10 cellular contexts compared by ENCODE assay signal in genomic region chr7:47580175-47580701, GRCh38. TPM values are rescaled to one million over a fixed set of nuclear protein-coding genes. Genes with fewer than 3 reads are reported as not detected.
DNase-seq lines count a peak whose midpoint lies in the region; ATAC-seq and TF ChIP-seq lines count a peak whose summit lies in the region.
"Had no signal": no experiment of that assay in that cellular context is flagged by ENCODE, and none has a peak within 500 bp of the region (broad histone marks: within the 10 kb centered on the region; RNA-seq: fewer than 3 reads in every experiment).

No MANE protein-coding gene starts in this region.

- no peak for ATAC-seq in GM18511 (IDR thresholded peaks at IDR 0.05; ENCODE audit: unreplicated experiment)
- ATAC-seq: naive thymus-derived CD8-positive, alpha-beta T cell had no signal

- WGBS in esophagus muscularis mucosa: 51% methylated on average over 7 of the region's 7 CpGs

- peaks cover 20% of the 10 kb centered on the region; the same call in 1 of the 2 replicates for H3K79me2 ChIP-seq in OCI-LY7 (ENCODE audit: insufficient read depth, low read depth, low read length)

- peak overlapping the region; percentile 87 for H3K4me3 ChIP-seq in OCI-LY7 (ENCODE audit: low read depth, low read length, poor library complexity, severe bottlenecking)
- peak overlapping the region; percentile 73 to 93 (median 85) for H3K4me3 ChIP-seq in esophagus muscularis mucosa

- POLR2A ChIA-PET in OCI-LY7 (lab: Charles Lee): interaction anchor here (0.7 to 0.9 kb wide), 4 partner anchors 9 to 157 kb away, joined by 3 to 4 read pairs (median 3); no protein-coding TSS in a partner anchor

- TF ChIP-seq CTCF in OCI-LY7 (conservative IDR thresholded peaks at IDR 0.05; ENCODE audit: low read length) (no peak), esophagus muscularis mucosa (IDR thresholded peaks at IDR 0.05) (no peak), osteocyte (IDR thresholded peaks at IDR 0.05) (no peak)

- H3K36me3 Mint-ChIP-seq in osteocyte (ENCODE audit: unreplicated experiment): peaks cover 2% of the 10 kb centered on the region
- H3K36me3 Mint-ChIP-seq: naive thymus-derived CD8-positive, alpha-beta T cell had no signal

- H3K4me3 Mint-ChIP-seq in osteocyte (ENCODE audit: unreplicated experiment): peak overlapping the region; percentile 95

- intact Hi-C loops in OCI-LY7 (cut with micrococcal nuclease; ENCODE audit: unreplicated experiment): loop anchor here (2.0 to 5.0 kb wide), 7 partner anchors 91 to 428 kb away; no protein-coding TSS in a partner anchor
- intact Hi-C loops in esophagus muscularis mucosa (cut with DNase I): no loop called here

- H3K27me3 ChIP-seq in esophagus muscularis mucosa: no peaks in the 10 kb centered on the region

- TF ChIP-seq EP300 in esophagus muscularis mucosa (IDR thresholded peaks at IDR 0.05): no peak

- H3K27ac Mint-ChIP-seq in osteocyte (ENCODE audit: unreplicated experiment): peak overlapping the region; percentile 86

- H3K27ac ChIP-seq in OCI-LY7 (ENCODE audit: low read depth, low read length, poor library complexity, severe bottlenecking) (no peak overlapping the region), esophagus muscularis mucosa (replicated peaks in 1 of 4) (peak overlapping the region in 1 of 4 donors; percentile 84)

- H3K36me3 ChIP-seq in OCI-LY7 (ENCODE audit: insufficient read depth, low read length) (peaks cover 6% of the 10 kb centered on the region; the same call in 1 of the 2 replicates), esophagus muscularis mucosa (no peaks in the 10 kb centered on the region)

- no peaks in the 10 kb centered on the region for H3K9me3 Mint-ChIP-seq in osteocyte (ENCODE audit: unreplicated experiment)

- H2AFZ ChIP-seq in OCI-LY7 (ENCODE audit: low read length): no peak overlapping the region; the same call in 1 of the 2 replicates

- no peaks in the 10 kb centered on the region for H3K27me3 Mint-ChIP-seq in osteocyte (ENCODE audit: unreplicated experiment)

- H3K4me1 ChIP-seq in OCI-LY7 (ENCODE audit: insufficient read depth, low read length, poor library complexity, severe bottlenecking) (peaks cover 71% of the 10 kb centered on the region), esophagus muscularis mucosa (peaks cover 56 to 89% (median 80%) of the 10 kb centered on the region in 4 donors)

- peaks cover 89% of the 10 kb centered on the region for H3K4me1 Mint-ChIP-seq in osteocyte (ENCODE audit: unreplicated experiment)

- CTCF ChIA-PET in OCI-LY7 (lab: Charles Lee; ENCODE audit: unreplicated experiment): interaction anchor here (1.4 kb wide), 1 partner anchor 22 kb away, joined by 3 read pairs; no protein-coding TSS in a partner anchor

- no TSS peak for BruUV-seq in OCI-LY7 (replicated peaks; lab: Mats Ljungman, UMichigan)

- H3K9me3 ChIP-seq in OCI-LY7 (ENCODE audit: low read length): no peaks in the 10 kb centered on the region; the same call in 1 of the 2 replicates
- H3K9me3 ChIP-seq in esophagus muscularis mucosa: no peaks in the 10 kb centered on the region

- no peaks in the 10 kb centered on the region for H3K9me2 ChIP-seq in OCI-LY7 (ENCODE audit: insufficient read depth, low read length)

- peak; percentile 41 for DNase-seq in COR-L47 (lab: John Stamatoyannopoulos, UW)
- DNase-seq in OCI-LY7 (ENCODE audit: low spot score): no peak
- no peak for DNase-seq in esophagus muscularis mucosa (ENCODE audit: extremely low spot score)
- no peak for DNase-seq in osteocyte (ENCODE audit: extremely low spot score, unreplicated experiment)
- no peak for DNase-seq in RPMI8226
- no peak for DNase-seq in NCI-H510A treated with DMSO at 0.1 percent for 48 hours (lab: John Stamatoyannopoulos, UW)
- no peak for DNase-seq in H4 (ENCODE audit: low spot score)
- DNase-seq: caudate nucleus; naive thymus-derived CD8-positive, alpha-beta T cell had no signal

- peak overlapping the region; percentile 71 for H3K4me2 ChIP-seq in OCI-LY7 (ENCODE audit: low read length)

- no peaks in the 10 kb centered on the region for H4K20me1 ChIP-seq in OCI-LY7 (ENCODE audit: insufficient read depth, low read length)

- no peak for TF ChIP-seq POLR2A in esophagus muscularis mucosa (IDR thresholded peaks at IDR 0.05; ENCODE audit: low read depth)

RNA-seq across cellular contexts. Expression of gene TNS3, which starts 1.7 kb away (rescaled TPM):
- total RNA-seq in OCI-LY7 (2014; rRNA removed; shearing (Covaris generic)): 8.3 and 9.5 TPM in 2 replicates
- total RNA-seq in OCI-LY7 (2022) (36.5 and 42.1 TPM in 2 replicates), esophagus muscularis mucosa (10 to 100 TPM; 34.6 to 52.5 (median 48.6) TPM), osteocyte (93.8 and 103 TPM in 2 replicates)
- 143 and 147 TPM in 2 replicates for total RNA-seq in H4 (2014; rRNA removed; shearing (Covaris generic))
